8 cellular contexts compared by ENCODE assay signal in genomic region chr4:153792007-153792892, GRCh38. TPM values are rescaled to one million over a fixed set of nuclear protein-coding genes. Genes with fewer than 3 reads are reported as not detected.
DNase-seq lines count a peak whose midpoint lies in the region; ATAC-seq and TF ChIP-seq lines count a peak whose summit lies in the region.

No MANE protein-coding gene starts in this region.

- no peak overlapping the region for H3K9ac ChIP-seq in muscle layer of colon (ENCODE audit: low read length)

- H3K27ac ChIP-seq in muscle layer of colon (ENCODE audit: low read depth, low read length) (no peak overlapping the region), tibial nerve (peak overlapping the region in 1 of 4 donors; percentile 17)

- no peak for TF ChIP-seq CTCF in GM13976 (IDR thresholded peaks at IDR 0.05; ENCODE audit: borderline replicate concordance, control extremely low read depth, extremely low read depth, insufficient read depth, missing control alignments)
- TF ChIP-seq CTCF in tibial nerve (IDR thresholded peaks at IDR 0.05) = peak in 3 of 5 experiments; percentile 26 to 41 (median 38)

- peak overlapping the region; percentile 67 to 88 (median 71) for H3K4me3 Mint-ChIP-seq in T-cell

- H3K27me3 Mint-ChIP-seq in T-cell = peaks cover 72 to 80% of the 10 kb centered on the region in 2 donors

- in situ Hi-C loops in GM13976 (cut with MboI; ENCODE audit: low sequenced_read_pairs, unreplicated experiment) = loop anchor here (25.0 kb wide), 1 partner anchor 720 kb away; no protein-coding TSS in a partner anchor

- H3K36me3 ChIP-seq in muscle layer of colon (ENCODE audit: insufficient read depth, low read length) (no peaks in the 10 kb centered on the region), tibial nerve (no peaks in the 10 kb centered on the region)

- POLR2A ChIA-PET in T-cell (lab: Charles Lee) = no interaction called here

- H3K27me3 ChIP-seq in muscle layer of colon (ENCODE audit: control insufficient read depth in 1 of 2, insufficient read depth in 2 of 2, low read length in 2 of 2) = peaks cover 42 to 59% of the 10 kb centered on the region in 2 donors
- peaks cover 0 to 70% of the 10 kb centered on the region in 2 donors for H3K27me3 ChIP-seq in tibial nerve

- ATAC-seq in T-cell (replicated peaks in 1 of 4) (peak in 1 of 4 experiments; percentile 16), esophagus mucosa (peak; percentile 73), GM19397 (IDR thresholded peaks at IDR 0.05; ENCODE audit: unreplicated experiment) (no peak), GM21786 (IDR thresholded peaks at IDR 0.05; ENCODE audit: unreplicated experiment) (no peak)

- no peak for TF ChIP-seq EP300 in tibial nerve (IDR thresholded peaks at IDR 0.05)

- no peaks in the 10 kb centered on the region for H3K9me3 Mint-ChIP-seq in T-cell

- no peak for TF ChIP-seq POLR2A in tibial nerve (IDR thresholded peaks at IDR 0.05)

- H3K36me3 Mint-ChIP-seq in T-cell = no peaks in the 10 kb centered on the region

- peaks cover 25% of the 10 kb centered on the region for H3K4me1 ChIP-seq in muscle layer of colon (ENCODE audit: insufficient read depth, low read length)
- peaks cover 0 to 61% (median 27%) of the 10 kb centered on the region in 4 donors for H3K4me1 ChIP-seq in tibial nerve

- 6 to 13% methylated on average over 49 to 52 of the region's 53 CpGs for WGBS in tibial nerve, 2 donors

- no peak overlapping the region for H3K27ac Mint-ChIP-seq in T-cell

- peak; percentile 49 for DNase-seq in GM13976 (ENCODE audit: low spot score)
- peak in 4 of 34 experiments; percentile 15 to 22 (median 17) for DNase-seq in T-cell
- peak; percentile 70 to 88 for DNase-seq in tibial nerve (ENCODE audit: low spot score in 2 of 2)
- DNase-seq in activated CD4-positive, CD25-positive, alpha-beta regulatory T cell treated with anti-CD3 and anti-CD28 coated beads, Interleukin-2, amount 50 U/mL, for 72 hours = no peak

- no peaks in the 10 kb centered on the region for H3K9me3 ChIP-seq in muscle layer of colon (ENCODE audit: low read length)
- H3K9me3 ChIP-seq in tibial nerve = no peaks in the 10 kb centered on the region

- peaks cover 44 to 48% (median 46%) of the 10 kb centered on the region in 3 donors for H3K4me1 Mint-ChIP-seq in T-cell

- H3K4me3 ChIP-seq in muscle layer of colon (ENCODE audit: low read depth in 1 of 2, low read length in 2 of 2) = peak overlapping the region; percentile 14 to 64
- H3K4me3 ChIP-seq in tibial nerve = peak overlapping the region; percentile 7 to 49 (median 14)

- CTCF ChIA-PET in T-cell (lab: Charles Lee) = interaction anchor here in 1 of 2 donors (0.6 kb wide), 1 partner anchor 619 kb away, joined by 3 read pairs; no protein-coding TSS in a partner anchor

RNA-seq across cellular contexts. Expression of gene SFRP2, which starts 3.4 kb away (rescaled TPM):
- total RNA-seq in T-cell (under 1 TPM in 3 of 5 donors, not detected in 2; 0.36 to 0.82 (median 0.47) TPM), esophagus mucosa (4.7 TPM), tibial nerve (10 to 100 TPM in 3 of 4 donors, 1 to 10 TPM in 1; 9.9 to 38.0 (median 21.8) TPM)

RNA-seq across cellular contexts. Expression of gene RNF175, which starts 32.4 kb away (rescaled TPM):
- 1 to 10 TPM; 1.8 to 5.4 (median 3.7) TPM for total RNA-seq in T-cell
- total RNA-seq in esophagus mucosa = not detected
- under 1 TPM in 2 of 4 donors, not detected in 2; 0.39 to 0.63 TPM for total RNA-seq in tibial nerve
